9 cellular contexts compared by ENCODE assay signal in genomic region chr9:87148391-87149237, GRCh38.
DNase-seq lines count a peak whose midpoint lies in the region; TF ChIP-seq lines count a peak whose summit lies in the region.
"Had no signal": no experiment of that assay in that cellular context is flagged by ENCODE, and none has a peak within 500 bp of the region (broad histone marks: within the 10 kb centered on the region; RNA-seq: fewer than 3 reads in every experiment).

No MANE protein-coding gene starts in this region.

- TF ChIP-seq POLR2A in NB4 (IDR thresholded peaks at IDR 0.05; ENCODE audit: extremely low read depth, insufficient read length) (no peak), sigmoid colon (IDR thresholded peaks at IDR 0.05) (no peak)

- WGBS in sigmoid colon, 2 donors = 17 to 19% methylated on average over 51 of the region's 51 CpGs

- DNase-seq in NB4 (ENCODE audit: low read depth) (peak; percentile 32), caudate nucleus (lab: John Stamatoyannopoulos, UW) (peak in 59 of 61 donors; percentile 34 to 90 (median 79)), iPS-NIHi7 (ENCODE audit: extremely low spot score) (peak; percentile 92), sigmoid colon (peak; percentile 91), DMS79 treated with DMSO at 0.1 percent for 48 hours (lab: John Stamatoyannopoulos, UW) (no peak)
- DNase-seq in stimulated activated CD4-positive, alpha-beta T cell treated with anti-CD3 and anti-CD28 coated beads, Interleukin-12 subunit alpha, Interleukin-12 subunit beta, amount 100 ng/mL, for 4 hours = no peak
- no peak for DNase-seq in activated CD8-positive, alpha-beta memory T cell treated with anti-CD3 and anti-CD28 coated beads for 24 hours
- DNase-seq: naive B cell had no signal

- intact Hi-C loops in sigmoid colon (cut with DNase I) = loop anchor here (5.0 kb wide), 1 partner anchor 201 kb away; the partner anchor contains the start of gene GAS1

- no peaks in the 10 kb centered on the region for H3K27me3 ChIP-seq in sigmoid colon

- peak in 2 of 4 donors; percentile 4 to 23 for TF ChIP-seq EP300 in sigmoid colon (IDR thresholded peaks at IDR 0.05)

- peaks cover 0 to 22% (median 17%) of the 10 kb centered on the region in 4 donors for H3K4me1 ChIP-seq in sigmoid colon

- H3K36me3 ChIP-seq in sigmoid colon = no peaks in the 10 kb centered on the region

- no peak for TF ChIP-seq CTCF in C4-2B (conservative IDR thresholded peaks at IDR 0.05)
- TF ChIP-seq CTCF in NB4 (IDR thresholded peaks at IDR 0.05; ENCODE audit: low read depth, low read length) = no peak
- TF ChIP-seq CTCF in sigmoid colon (IDR thresholded peaks at IDR 0.05) = peak in 1 of 4 experiments; percentile 16

- H3K9me3 ChIP-seq in sigmoid colon = no peaks in the 10 kb centered on the region

- H3K4me3 ChIP-seq in NB4 (ENCODE audit: low read depth, low read length) = no peak overlapping the region
- H3K4me3 ChIP-seq in sigmoid colon = peak overlapping the region; percentile 20 to 51 (median 40)

- peak overlapping the region; percentile 7; the same call in 1 of the 2 replicates for H3K27ac ChIP-seq in C4-2B
- H3K27ac ChIP-seq in caudate nucleus (ENCODE audit: low read depth, low read length) = peak overlapping the region; percentile 90
- H3K27ac ChIP-seq in sigmoid colon = peak overlapping the region; percentile 83 to 95 (median 92)

Comparison
In these comparisons a context has a peak if more than half of its experiments do, and no peak if none do; other contexts are left out.
1. H3K27ac ChIP-seq: peak in every context shown above with its lines; median percentile 92 in sigmoid colon; 90 in caudate nucleus; 7 in C4-2B.
2. DNase-seq: peak in NB4 (single experiment), caudate nucleus (59 of 61), iPS-NIHi7 (single experiment) and sigmoid colon (single experiment); none in DMS79 treated with DMSO at 0.1 percent for 48 hours (single experiment), stimulated activated CD4-positive, alpha-beta T cell treated with anti-CD3 and anti-CD28 coated beads, Interleukin-12 subunit alpha, Interleukin-12 subunit beta, amount 100 ng/mL, for 4 hours (single experiment) and activated CD8-positive, alpha-beta memory T cell treated with anti-CD3 and anti-CD28 coated beads for 24 hours (single experiment).